Comparison of ENCODE assay signal across 24 cellular contexts in genomic region chr1:48005254-48006162, GRCh38. TPM values are rescaled to one million over a fixed set of nuclear protein-coding genes. Genes with fewer than 3 reads are reported as not detected.
DNase-seq lines count a peak whose midpoint lies in the region; ATAC-seq and TF ChIP-seq lines count a peak whose summit lies in the region.
"Had no signal": no experiment of that assay in that cellular context is flagged by ENCODE, and none has a peak within 500 bp of the region (broad histone marks: within the 10 kb centered on the region; RNA-seq: fewer than 3 reads in every experiment).

No MANE protein-coding gene starts in this region.

- H3K27me3 ChIP-seq in GM23338 (ENCODE audit: insufficient read depth) (no peaks in the 10 kb centered on the region), SJSA1 (replicated peaks) (no peaks in the 10 kb centered on the region), hepatocyte (no peaks in the 10 kb centered on the region), foreskin keratinocyte (no peaks in the 10 kb centered on the region)

- no peak for TF ChIP-seq CTCF in GM23338 (conservative IDR thresholded peaks at IDR 0.05; ENCODE audit: low read depth in 2 of 2)
- no peak for TF ChIP-seq CTCF in hepatocyte (IDR thresholded peaks at IDR 0.05; ENCODE audit: poor library complexity)
- TF ChIP-seq CTCF in foreskin keratinocyte (conservative IDR thresholded peaks at IDR 0.05) = no peak

- no peaks in the 10 kb centered on the region for H3K36me3 Mint-ChIP-seq in GM23338 (ENCODE audit: low read depth)
- H3K36me3 Mint-ChIP-seq in T-helper 17 cell (ENCODE audit: low read depth) = no peaks in the 10 kb centered on the region

- H3K4me1 ChIP-seq in GM23338 (ENCODE audit: insufficient read depth) (peaks cover 23% of the 10 kb centered on the region), SJSA1 (replicated peaks) (peaks cover 22% of the 10 kb centered on the region), hepatocyte (ENCODE audit: insufficient read depth) (peaks cover 15% of the 10 kb centered on the region), foreskin keratinocyte (no peaks in the 10 kb centered on the region)

- H3K4me2 ChIP-seq in GM23338 (peak overlapping the region; percentile 49; the same call in 1 of the 2 replicates), hepatocyte (no peak overlapping the region)
- H3K4me2 ChIP-seq: KMS-11 had no signal

- H4K20me1 ChIP-seq in GM23338 (replicated peaks; ENCODE audit: insufficient read depth) (no peaks in the 10 kb centered on the region), hepatocyte (ENCODE audit: insufficient read depth, poor library complexity, severe bottlenecking) (no peaks in the 10 kb centered on the region)

- H3K27ac Mint-ChIP-seq in GM23338 = no peak overlapping the region
- no peak overlapping the region for H3K27ac Mint-ChIP-seq in T-helper 17 cell

- no peak overlapping the region for H3K27ac ChIP-seq in GM23338 (ENCODE audit: low read depth)
- H3K27ac ChIP-seq in SJSA1 = peak overlapping the region; percentile 1; the same call in 1 of the 2 replicates
- H3K27ac ChIP-seq in hepatocyte = no peak overlapping the region
- no peak overlapping the region for H3K27ac ChIP-seq in foreskin keratinocyte
- H3K27ac ChIP-seq: KMS-11 had no signal

- H3K79me2 ChIP-seq in GM23338 (replicated peaks; ENCODE audit: insufficient read depth) = no peaks in the 10 kb centered on the region
- H3K79me2 ChIP-seq in hepatocyte = no peaks in the 10 kb centered on the region

- H3F3A ChIP-seq in GM23338 (replicated peaks; ENCODE audit: low read depth) = no peaks in the 10 kb centered on the region

- H3K9me3 Mint-ChIP-seq in GM23338 = no peaks in the 10 kb centered on the region

- peaks cover 6% of the 10 kb centered on the region for H3K27me3 Mint-ChIP-seq in GM23338 (ENCODE audit: insufficient read depth, low read depth, poor library complexity)
- peaks cover 14% of the 10 kb centered on the region for H3K27me3 Mint-ChIP-seq in T-helper 17 cell

- H3K36me3 ChIP-seq in GM23338 (ENCODE audit: insufficient read depth) (no peaks in the 10 kb centered on the region; the same call in 1 of the 2 replicates), SJSA1 (no peaks in the 10 kb centered on the region), hepatocyte (replicated peaks; ENCODE audit: insufficient read depth, low read depth) (no peaks in the 10 kb centered on the region)

- 89% methylated on average over 8 of the region's 8 CpGs for WGBS in hepatocyte (ENCODE audit: low lambda C conversion rate, missing lambda C conversion rate)

- H3K4me3 Mint-ChIP-seq in GM23338 (no peak overlapping the region), T-helper 17 cell (no peak overlapping the region)

- peaks cover 18% of the 10 kb centered on the region for H3K9me2 ChIP-seq in GM23338 (ENCODE audit: insufficient read depth)
- no peaks in the 10 kb centered on the region for H3K9me2 ChIP-seq in hepatocyte (replicated peaks; ENCODE audit: insufficient read depth)

- ATAC-seq in GM23338 (peak; percentile 81), T-helper 17 cell (no peak), foreskin keratinocyte (no peak)

- H3K4me3 ChIP-seq in GM23338 (0 out of 2 replicates have a peak overlapping the region, but pooled peaks have one; percentile 10), SJSA1 (no peak overlapping the region), hepatocyte (no peak overlapping the region)

- peak; percentile 65 for DNase-seq in GM23338 (ENCODE audit: low spot score)
- DNase-seq in SJSA1 (ENCODE audit: low read depth in 1 of 2, low spot score in 2 of 2) = no peak
- peak; percentile 38 for DNase-seq in hepatocyte (ENCODE audit: low spot score)
- DNase-seq in left kidney (ENCODE audit: low read depth, low spot score) = peak; percentile 53
- DNase-seq in T-helper 17 cell = no peak
- no peak for DNase-seq in foreskin keratinocyte
- no peak for DNase-seq in central memory CD4-positive, alpha-beta T cell
- DNase-seq: 8988T, DMS153, DND-41, HCEC 1CT, IMR-90, MM.1S, NCI-H1048, NCI-H1417, NCI-H1694, NCI-H2081, NCI-H2227 treated with DMSO at 0.1 percent for 48 hours, NCI-H526 treated with DMSO at 0.1 percent for 48 hours, Right ventricle myocardium superior, RPMI8226 had no signal

- H3K9me3 ChIP-seq in SJSA1 (replicated peaks) (no peaks in the 10 kb centered on the region), hepatocyte (ENCODE audit: low read depth) (no peaks in the 10 kb centered on the region), T-helper 17 cell (ENCODE audit: control insufficient read depth, low read length, poor library complexity, severe bottlenecking) (no peaks in the 10 kb centered on the region)

- peaks cover 21% of the 10 kb centered on the region for H3K4me1 Mint-ChIP-seq in GM23338
- H3K4me1 Mint-ChIP-seq in T-helper 17 cell = no peaks in the 10 kb centered on the region

- peak overlapping the region; percentile 33; the same call in 1 of the 2 replicates for H2AFZ ChIP-seq in GM23338
- no peak overlapping the region for H2AFZ ChIP-seq in hepatocyte

TF ChIP-seq in GM23338, 12 proteins besides CTCF, POLR2A, EP300 and RAD21 (continues in another document):
- TF ChIP-seq NANOG (IDR thresholded peaks at IDR 0.05; ENCODE audit: borderline replicate concordance) = peak; percentile 75
- TF ChIP-seq ZNF114 (CRISPR knock-in tag; IDR thresholded peaks at IDR 0.05) = no peak
- TF ChIP-seq EZH2phosphoT487 (IDR thresholded peaks at IDR 0.05; ENCODE audit: unreplicated experiment) = no peak
- TF ChIP-seq JUNB (IDR thresholded peaks at IDR 0.05; ENCODE audit: unreplicated experiment) = no peak
- TF ChIP-seq ZNF462 (CRISPR knock-in tag; IDR thresholded peaks at IDR 0.05) = peak; percentile 75
- TF ChIP-seq STAT1 (IDR thresholded peaks at IDR 0.05; ENCODE audit: unreplicated experiment) = no peak
- TF ChIP-seq POLR2AphosphoS5 (IDR thresholded peaks at IDR 0.05; ENCODE audit: low read depth) = peak; percentile 15; the same call in 1 of the 2 replicates
- no peak for TF ChIP-seq ZNF331 (CRISPR knock-in tag; IDR thresholded peaks at IDR 0.05; ENCODE audit: low read depth)

RNA-seq across cellular contexts. Expression of gene TRABD2B, which starts 8.3 kb away (rescaled TPM):
- total RNA-seq in GM23338 (2014; rRNA removed; shearing (Covaris generic)) = 0.89 and 1.6 TPM in 2 replicates
- polyA plus RNA-seq in GM23338 (2016; fragmentation: Nextera tagmentation; extraction: Ambion mirVana) (2.0 and 2.2 TPM in 2 replicates), hepatocyte (2.3 and 4.9 TPM in 2 replicates), foreskin keratinocyte (0.33 and 0.53 TPM in 2 replicates)
- 0.16 and 0.75 TPM in 2 replicates for total RNA-seq in SJSA1 (2014; rRNA removed; shearing (Covaris generic))
- total RNA-seq in hepatocyte (0.60 and 1.00 TPM in 2 replicates), T-helper 17 cell (not detected), foreskin keratinocyte (0.25 and 0.41 TPM in 2 replicates)
- total RNA-seq: IMR-90, SK-MEL-5 had no signal
- polyA plus RNA-seq: BJ, IMR-90 had no signal

Comparison
In these comparisons a context has a peak if more than half of its experiments do, and no peak if none do; other contexts are left out.
1. DNase-seq: peak in GM23338 (single experiment), hepatocyte (single experiment) and left kidney (single experiment); none in SJSA1 (0 of 2), T-helper 17 cell (0 of 3), foreskin keratinocyte (0 of 2) and central memory CD4-positive, alpha-beta T cell (single experiment).